Comparison of ENCODE assay signal across 9 cellular contexts in genomic region chr5:133489632-133490031, GRCh38.
DNase-seq lines count a peak whose midpoint lies in the region; ATAC-seq and TF ChIP-seq lines count a peak whose summit lies in the region.
"Had no signal": no experiment of that assay in that cellular context is flagged by ENCODE, and none has a peak within 500 bp of the region (broad histone marks: within the 10 kb centered on the region; RNA-seq: fewer than 3 reads in every experiment).

No MANE protein-coding gene starts in this region.

- peak overlapping the region; percentile 54 for H3K4me2 ChIP-seq in OCI-LY3 (ENCODE audit: low read length)

- DNase-seq in DMS53 (lab: John Stamatoyannopoulos, UW) (peak; percentile 98), GM13977 (ENCODE audit: low spot score) (peak; percentile 41), left lobe of liver (ENCODE audit: low spot score) (no peak), CD1c-positive myeloid dendritic cell (ENCODE audit: extremely low spot score) (no peak), foreskin melanocyte (no peak), retina (no peak)

- TF ChIP-seq CTCF in GM13977 (IDR thresholded peaks at IDR 0.05; ENCODE audit: extremely low read depth, insufficient read depth, missing control alignments) = peak; percentile 45
- peak; percentile 58 for TF ChIP-seq CTCF in OCI-LY3 (IDR thresholded peaks at IDR 0.05; ENCODE audit: low read depth, low read length)

- ATAC-seq in left lobe of liver (peak; percentile 86), GM18861 (IDR thresholded peaks at IDR 0.05; ENCODE audit: unreplicated experiment) (no peak)

- H2AFZ ChIP-seq in OCI-LY3 (ENCODE audit: low read depth, low read length) = no peak overlapping the region; the same call in 1 of the 2 replicates

- peak overlapping the region; percentile 1; the same call in 1 of the 2 replicates for H3K4me3 ChIP-seq in OCI-LY3 (ENCODE audit: low read length)
- H3K4me3 ChIP-seq: SJSA1 had no signal

- H3K4me1 ChIP-seq in OCI-LY3 (ENCODE audit: low read length) = peaks cover 10% of the 10 kb centered on the region
- H3K4me1 ChIP-seq: SJSA1 had no signal

- H3K79me2 ChIP-seq in OCI-LY3 (ENCODE audit: low read length) = no peaks in the 10 kb centered on the region

- H3K36me3 ChIP-seq in OCI-LY3 (replicated peaks; ENCODE audit: low read depth, low read length) = no peaks in the 10 kb centered on the region
- H3K36me3 ChIP-seq: SJSA1 had no signal

- H3K27me3 ChIP-seq in OCI-LY3 (ENCODE audit: low read depth, low read length) = 0 out of 2 replicates have a peak, but pooled peaks cover 3% of the 10 kb centered on the region

- in situ Hi-C loops in GM13977 (cut with MboI; ENCODE audit: low pct_unique_long_range_greater_than_20kb, low sequenced_read_pairs, unreplicated experiment) = no loop called here

- no peak overlapping the region for H3K27ac ChIP-seq in OCI-LY3 (ENCODE audit: low read length)
- H3K27ac ChIP-seq: SJSA1 had no signal

- H3K9ac ChIP-seq in OCI-LY3 (ENCODE audit: low read length) = no peak overlapping the region

- H3K9me3 ChIP-seq in OCI-LY3 (ENCODE audit: insufficient read depth, low read length) = no peaks in the 10 kb centered on the region
- H3K9me3 ChIP-seq: SJSA1 had no signal

- no peaks in the 10 kb centered on the region for H4K20me1 ChIP-seq in OCI-LY3 (ENCODE audit: insufficient read depth, low read length)

Comparison
In these comparisons a context has a peak if more than half of its experiments do, and no peak if none do; other contexts are left out.
1. DNase-seq: peak in DMS53 (single experiment) and GM13977 (single experiment); none in left lobe of liver (single experiment), CD1c-positive myeloid dendritic cell (single experiment), foreskin melanocyte (single experiment) and retina (single experiment).